In the genomic region with DNA sequence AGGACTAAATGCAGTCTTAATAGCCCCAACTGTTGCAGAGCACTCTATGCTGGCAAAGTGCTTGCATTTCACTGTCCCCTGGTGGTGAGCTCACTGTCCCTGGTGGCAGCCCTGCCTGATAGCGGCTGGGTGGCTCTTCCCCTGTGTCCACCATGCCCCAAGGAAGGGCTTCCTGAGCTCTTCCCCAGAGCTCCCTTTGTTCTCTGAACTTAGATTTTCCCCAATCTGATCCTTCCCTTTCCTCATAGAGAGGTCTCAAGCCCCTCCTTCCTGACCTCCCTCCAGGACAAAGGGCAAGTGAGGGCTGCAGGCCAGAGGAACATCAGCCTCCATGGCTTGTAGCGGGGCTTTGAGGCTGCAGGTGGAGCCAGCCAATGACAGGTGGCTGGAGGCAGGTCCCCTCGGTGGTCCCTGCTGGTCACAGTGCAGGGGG, we compare ENCODE assay signal across 1 cellular context.
TF ChIP-seq lines count a peak whose summit lies in the region.

No MANE protein-coding gene starts in this region.

TF ChIP-seq in HepG2, 621 proteins besides CTCF, POLR2A, EP300 and RAD21 (continued from another document and continues in another):
- TF ChIP-seq, protein P1, sequence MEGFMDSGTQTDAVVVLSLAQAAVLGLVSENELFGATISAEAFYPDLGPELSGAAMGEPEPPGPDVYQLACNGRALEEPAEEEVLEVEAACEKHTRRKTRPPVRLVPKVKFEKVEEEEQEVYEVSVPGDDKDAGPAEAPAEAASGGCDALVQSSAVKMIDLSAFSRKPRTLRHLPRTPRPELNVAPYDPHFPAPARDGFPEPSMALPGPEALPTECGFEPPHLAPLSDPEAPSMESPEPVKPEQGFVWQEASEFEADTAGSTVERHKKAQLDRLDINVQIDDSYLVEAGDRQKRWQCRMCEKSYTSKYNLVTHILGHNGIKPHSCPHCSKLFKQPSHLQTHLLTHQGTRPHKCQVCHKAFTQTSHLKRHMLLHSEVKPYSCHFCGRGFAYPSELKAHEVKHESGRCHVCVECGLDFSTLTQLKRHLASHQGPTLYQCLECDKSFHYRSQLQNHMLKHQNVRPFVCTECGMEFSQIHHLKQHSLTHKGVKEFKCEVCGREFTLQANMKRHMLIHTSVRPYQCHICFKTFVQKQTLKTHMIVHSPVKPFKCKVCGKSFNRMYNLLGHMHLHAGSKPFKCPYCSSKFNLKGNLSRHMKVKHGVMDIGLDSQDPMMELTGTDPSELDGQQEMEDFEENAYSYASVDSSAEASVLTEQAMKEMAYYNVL (CRISPR knock-in tag; IDR thresholded peaks at IDR 0.05; ENCODE audit: borderline replicate concordance) = 0 out of 2 replicates have a peak, but pooled peaks have one; percentile 55
- TF ChIP-seq CHD2 (IDR thresholded peaks at IDR 0.05; ENCODE audit: low read depth, low read length) = no peak
- TF ChIP-seq NR2C2 (CRISPR knock-in tag; IDR thresholded peaks at IDR 0.05; ENCODE audit: borderline replicate concordance) = peak; percentile 54
- peak; percentile 24; the same call in 1 of the 2 replicates for TF ChIP-seq SP4 (CRISPR knock-in tag; IDR thresholded peaks at IDR 0.05)
- peak; percentile 63; the same call in 1 of the 2 replicates for TF ChIP-seq KDM2A (CRISPR knock-in tag; IDR thresholded peaks at IDR 0.05; ENCODE audit: borderline replicate concordance, low read depth)
- TF ChIP-seq ZHX1 (CRISPR knock-in tag; IDR thresholded peaks at IDR 0.05; ENCODE audit: low read depth) = no peak
- 0 out of 2 replicates have a peak, but pooled peaks have one; percentile 43 for TF ChIP-seq KDM3A (CRISPR knock-in tag; IDR thresholded peaks at IDR 0.05; ENCODE audit: low read depth)
- TF ChIP-seq ZNF276 (CRISPR knock-in tag; IDR thresholded peaks at IDR 0.05; ENCODE audit: low read depth) = no peak
- no peak for TF ChIP-seq CBX1 (IDR thresholded peaks at IDR 0.05; ENCODE audit: low read depth)
- no peak for TF ChIP-seq ZFP82 (CRISPR knock-in tag; IDR thresholded peaks at IDR 0.05; ENCODE audit: borderline replicate concordance)
- TF ChIP-seq E2F5 (CRISPR knock-in tag; conservative IDR thresholded peaks at IDR 0.05) = no peak
- TF ChIP-seq ZNF557 (CRISPR knock-in tag; IDR thresholded peaks at IDR 0.05) = no peak
- TF ChIP-seq MAFK (conservative IDR thresholded peaks at IDR 0.05 in 1 of 2, IDR thresholded peaks at IDR 0.05 in 1 of 2; ENCODE audit: low read length in 2 of 2) = no peak
- TF ChIP-seq DZIP1 (CRISPR knock-in tag; IDR thresholded peaks at IDR 0.05) = no peak
- no peak for TF ChIP-seq PAXIP1 (CRISPR knock-in tag; conservative IDR thresholded peaks at IDR 0.05)
- no peak for TF ChIP-seq KMT2A (CRISPR knock-in tag; IDR thresholded peaks at IDR 0.05)
- TF ChIP-seq SIN3A (IDR thresholded peaks at IDR 0.05; ENCODE audit: borderline replicate concordance, low read depth, low read length) = no peak
- TF ChIP-seq CEBPG (CRISPR knock-in tag; IDR thresholded peaks at IDR 0.05) = peak; percentile 24; the same call in 1 of the 2 replicates
- no peak for TF ChIP-seq RFX3 (CRISPR knock-in tag; IDR thresholded peaks at IDR 0.05)
- 0 out of 2 replicates have a peak, but pooled peaks have one; percentile 23 for TF ChIP-seq ZC3H13 (CRISPR knock-in tag; IDR thresholded peaks at IDR 0.05)
- no peak for TF ChIP-seq ZBTB7B (CRISPR knock-in tag; IDR thresholded peaks at IDR 0.05)
- TF ChIP-seq ZNF160 (CRISPR knock-in tag; IDR thresholded peaks at IDR 0.05) = 0 out of 2 replicates have a peak, but pooled peaks have one; percentile 26
- TF ChIP-seq MEIS1 (CRISPR knock-in tag; IDR thresholded peaks at IDR 0.05; ENCODE audit: borderline replicate concordance) = peak; percentile 51; the same call in 1 of the 2 replicates
- TF ChIP-seq, protein P2, sequence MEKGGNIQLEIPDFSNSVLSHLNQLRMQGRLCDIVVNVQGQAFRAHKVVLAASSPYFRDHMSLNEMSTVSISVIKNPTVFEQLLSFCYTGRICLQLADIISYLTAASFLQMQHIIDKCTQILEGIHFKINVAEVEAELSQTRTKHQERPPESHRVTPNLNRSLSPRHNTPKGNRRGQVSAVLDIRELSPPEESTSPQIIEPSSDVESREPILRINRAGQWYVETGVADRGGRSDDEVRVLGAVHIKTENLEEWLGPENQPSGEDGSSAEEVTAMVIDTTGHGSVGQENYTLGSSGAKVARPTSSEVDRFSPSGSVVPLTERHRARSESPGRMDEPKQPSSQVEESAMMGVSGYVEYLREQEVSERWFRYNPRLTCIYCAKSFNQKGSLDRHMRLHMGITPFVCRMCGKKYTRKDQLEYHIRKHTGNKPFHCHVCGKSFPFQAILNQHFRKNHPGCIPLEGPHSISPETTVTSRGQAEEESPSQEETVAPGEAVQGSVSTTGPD (CRISPR knock-in tag; IDR thresholded peaks at IDR 0.05) = no peak
- no peak for TF ChIP-seq NFKBIZ (CRISPR knock-in tag; IDR thresholded peaks at IDR 0.05)
- TF ChIP-seq BHLHE40 (IDR thresholded peaks at IDR 0.05; ENCODE audit: low read length) = no peak
- no peak for TF ChIP-seq ZNF274 (CRISPR knock-in tag; IDR thresholded peaks at IDR 0.05)
- TF ChIP-seq ONECUT2 (CRISPR knock-in tag; IDR thresholded peaks at IDR 0.05) = no peak
- peak; percentile 79 for TF ChIP-seq SMC3 (IDR thresholded peaks at IDR 0.05; ENCODE audit: low read length)
- TF ChIP-seq, protein P3, sequence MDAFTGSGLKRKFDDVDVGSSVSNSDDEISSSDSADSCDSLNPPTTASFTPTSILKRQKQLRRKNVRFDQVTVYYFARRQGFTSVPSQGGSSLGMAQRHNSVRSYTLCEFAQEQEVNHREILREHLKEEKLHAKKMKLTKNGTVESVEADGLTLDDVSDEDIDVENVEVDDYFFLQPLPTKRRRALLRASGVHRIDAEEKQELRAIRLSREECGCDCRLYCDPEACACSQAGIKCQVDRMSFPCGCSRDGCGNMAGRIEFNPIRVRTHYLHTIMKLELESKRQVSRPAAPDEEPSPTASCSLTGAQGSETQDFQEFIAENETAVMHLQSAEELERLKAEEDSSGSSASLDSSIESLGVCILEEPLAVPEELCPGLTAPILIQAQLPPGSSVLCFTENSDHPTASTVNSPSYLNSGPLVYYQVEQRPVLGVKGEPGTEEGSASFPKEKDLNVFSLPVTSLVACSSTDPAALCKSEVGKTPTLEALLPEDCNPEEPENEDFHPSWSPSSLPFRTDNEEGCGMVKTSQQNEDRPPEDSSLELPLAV (CRISPR knock-in tag; conservative IDR thresholded peaks at IDR 0.05; ENCODE audit: low read depth) = no peak
- TF ChIP-seq FOXO1 (CRISPR knock-in tag; IDR thresholded peaks at IDR 0.05) = no peak
- TF ChIP-seq, protein P4, sequence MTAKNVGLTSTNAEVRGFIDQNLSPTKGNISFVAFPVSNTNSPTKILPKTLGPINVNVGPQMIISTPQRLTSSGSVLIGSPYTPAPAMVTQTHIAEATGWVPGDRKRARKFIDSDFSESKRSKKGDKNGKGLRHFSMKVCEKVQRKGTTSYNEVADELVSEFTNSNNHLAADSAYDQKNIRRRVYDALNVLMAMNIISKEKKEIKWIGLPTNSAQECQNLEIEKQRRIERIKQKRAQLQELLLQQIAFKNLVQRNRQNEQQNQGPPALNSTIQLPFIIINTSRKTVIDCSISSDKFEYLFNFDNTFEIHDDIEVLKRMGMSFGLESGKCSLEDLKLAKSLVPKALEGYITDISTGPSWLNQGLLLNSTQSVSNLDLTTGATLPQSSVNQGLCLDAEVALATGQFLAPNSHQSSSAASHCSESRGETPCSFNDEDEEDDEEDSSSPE (CRISPR knock-in tag; IDR thresholded peaks at IDR 0.05) = no peak
- TF ChIP-seq ZNF484 (CRISPR knock-in tag; IDR thresholded peaks at IDR 0.05; ENCODE audit: borderline replicate concordance, low read depth) = no peak
- no peak for TF ChIP-seq HNRNPLL (IDR thresholded peaks at IDR 0.05; ENCODE audit: low read depth, low read length, poor library complexity, severe bottlenecking)
